20 cellular contexts compared by ENCODE assay signal in the genomic region with DNA sequence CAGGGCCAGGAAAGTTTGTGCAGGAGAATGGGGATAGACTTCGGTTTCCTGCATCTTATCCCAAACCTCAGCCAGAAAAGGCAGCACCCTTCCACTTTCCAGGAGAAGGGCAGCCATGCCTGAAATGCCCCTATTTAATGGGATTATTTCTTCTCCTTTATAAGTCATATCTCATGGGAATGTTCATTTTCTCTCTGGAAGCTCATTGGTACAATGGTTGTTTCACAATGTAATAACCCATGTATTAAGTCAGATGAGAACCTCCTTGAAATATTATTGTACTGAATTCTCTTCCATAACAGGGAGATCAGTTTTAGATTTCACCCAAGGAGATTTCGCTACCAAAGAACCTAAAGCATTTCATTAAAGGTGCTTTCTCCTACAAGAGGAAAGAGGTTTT.
A peak's percentile ranks its signal among the peaks of the same experiment; 100 is the strongest.
DNase-seq lines count a peak whose midpoint lies in the region; ATAC-seq and TF ChIP-seq lines count a peak whose summit lies in the region.
"Had no signal": no experiment of that assay in that cellular context is flagged by ENCODE, and none has a peak within 500 bp of the region (broad histone marks: within the 10 kb centered on the region; RNA-seq: fewer than 3 reads in every experiment).

No MANE protein-coding gene starts in this region.

- ATAC-seq in RWPE2 (ENCODE audit: low read depth) (no peak), upper lobe of right lung (no peak), HG03108 (IDR thresholded peaks at IDR 0.05; ENCODE audit: unreplicated experiment) (no peak)
- ATAC-seq in stimulated activated memory B cell treated with anti-CD40 and anti-IgM and Interleukin-4, amounts not matched to agents 10 μg/mL and 1 μg/mL and 100 μg/mL, for 72 hours = no peak
- ATAC-seq: left colon; stimulated activated naive CD8-positive, alpha-beta T cell treated with anti-CD3 and anti-CD28 coated beads, Interleukin-15, Interleukin-2, amounts not matched to agents 100 U/mL and 50 U/mL, for 24 hours had no signal

- H3K9me3 ChIP-seq in RWPE2 (ENCODE audit: severe bottlenecking) (no peaks in the 10 kb centered on the region), upper lobe of right lung (no peaks in the 10 kb centered on the region)
- H3K9me3 ChIP-seq: Caco-2, HAP-1 had no signal

- H3K27ac ChIP-seq in RWPE2 (ENCODE audit: poor library complexity, severe bottlenecking) (peak overlapping the region; percentile 43), rectal smooth muscle tissue (ENCODE audit: low read depth, low read length) (peak overlapping the region; percentile 80), upper lobe of right lung (no peak overlapping the region)

- TF ChIP-seq CTCF in RWPE2 (IDR thresholded peaks at IDR 0.05; ENCODE audit: poor library complexity, severe bottlenecking) (no peak), upper lobe of right lung (IDR thresholded peaks at IDR 0.05) (no peak)

- H3K4me3 Mint-ChIP-seq in activated T-helper 2 cell treated with anti-CD3 and anti-CD28 coated beads, Interferon-gamma antibody, Interleukin-2, Interleukin-4, amounts not matched to agents 10 μg/mL and 5 μg/mL and 100 μg/mL, durations not matched to agents 14 hours and 24 hours and 36 hours (ENCODE audit: low read depth) = no peak overlapping the region
- no peak overlapping the region for H3K4me3 Mint-ChIP-seq in stimulated activated memory B cell treated with anti-CD40 and anti-IgM and Interleukin-4, amounts not matched to agents 10 μg/mL and 1 μg/mL and 100 μg/mL, for 72 hours
- H3K4me3 Mint-ChIP-seq: CD14-positive monocyte, nephron progenitor cell had no signal

- H3K9me3 Mint-ChIP-seq in activated T-helper 2 cell treated with anti-CD3 and anti-CD28 coated beads, Interferon-gamma antibody, Interleukin-2, Interleukin-4, amounts not matched to agents 10 μg/mL and 5 μg/mL and 100 μg/mL, durations not matched to agents 14 hours and 24 hours and 36 hours = no peaks in the 10 kb centered on the region
- H3K9me3 Mint-ChIP-seq in stimulated activated memory B cell treated with anti-CD40 and anti-IgM and Interleukin-4, amounts not matched to agents 10 μg/mL and 1 μg/mL and 100 μg/mL, for 72 hours = peaks cover 5% of the 10 kb centered on the region

- H3K27ac Mint-ChIP-seq in activated T-helper 2 cell treated with anti-CD3 and anti-CD28 coated beads, Interferon-gamma antibody, Interleukin-2, Interleukin-4, amounts not matched to agents 10 μg/mL and 5 μg/mL and 100 μg/mL, durations not matched to agents 14 hours and 24 hours and 36 hours = no peak overlapping the region
- H3K27ac Mint-ChIP-seq in stimulated activated memory B cell treated with anti-CD40 and anti-IgM and Interleukin-4, amounts not matched to agents 10 μg/mL and 1 μg/mL and 100 μg/mL, for 72 hours = no peak overlapping the region
- H3K27ac Mint-ChIP-seq: nephron progenitor cell had no signal

- H3K27me3 ChIP-seq in RWPE2 (ENCODE audit: insufficient read depth, poor library complexity, severe bottlenecking) (no peaks in the 10 kb centered on the region), rectal smooth muscle tissue (ENCODE audit: control insufficient read depth, insufficient read depth, low read length) (no peaks in the 10 kb centered on the region), upper lobe of right lung (no peaks in the 10 kb centered on the region)

- intact Hi-C loops in upper lobe of right lung (cut with DNase I) = no loop called here
- intact Hi-C loops in activated T-helper 2 cell treated with anti-CD3 and anti-CD28 coated beads, Interferon-gamma antibody, Interleukin-2, Interleukin-4, amounts not matched to agents 10 μg/mL and 5 μg/mL and 100 μg/mL, durations not matched to agents 14 hours and 24 hours and 36 hours (cut with micrococcal nuclease) = no loop called here

- no peaks in the 10 kb centered on the region for H3K27me3 Mint-ChIP-seq in activated T-helper 2 cell treated with anti-CD3 and anti-CD28 coated beads, Interferon-gamma antibody, Interleukin-2, Interleukin-4, amounts not matched to agents 10 μg/mL and 5 μg/mL and 100 μg/mL, durations not matched to agents 14 hours and 24 hours and 36 hours (ENCODE audit: low read depth)
- H3K27me3 Mint-ChIP-seq in stimulated activated memory B cell treated with anti-CD40 and anti-IgM and Interleukin-4, amounts not matched to agents 10 μg/mL and 1 μg/mL and 100 μg/mL, for 72 hours = no peaks in the 10 kb centered on the region

- H3K4me1 Mint-ChIP-seq in activated T-helper 2 cell treated with anti-CD3 and anti-CD28 coated beads, Interferon-gamma antibody, Interleukin-2, Interleukin-4, amounts not matched to agents 10 μg/mL and 5 μg/mL and 100 μg/mL, durations not matched to agents 14 hours and 24 hours and 36 hours (ENCODE audit: low read depth) = no peaks in the 10 kb centered on the region
- no peaks in the 10 kb centered on the region for H3K4me1 Mint-ChIP-seq in stimulated activated memory B cell treated with anti-CD40 and anti-IgM and Interleukin-4, amounts not matched to agents 10 μg/mL and 1 μg/mL and 100 μg/mL, for 72 hours

- no peaks in the 10 kb centered on the region for H3K36me3 Mint-ChIP-seq in activated T-helper 2 cell treated with anti-CD3 and anti-CD28 coated beads, Interferon-gamma antibody, Interleukin-2, Interleukin-4, amounts not matched to agents 10 μg/mL and 5 μg/mL and 100 μg/mL, durations not matched to agents 14 hours and 24 hours and 36 hours (ENCODE audit: low read depth)
- peaks cover 5% of the 10 kb centered on the region for H3K36me3 Mint-ChIP-seq in stimulated activated memory B cell treated with anti-CD40 and anti-IgM and Interleukin-4, amounts not matched to agents 10 μg/mL and 1 μg/mL and 100 μg/mL, for 72 hours
- H3K36me3 Mint-ChIP-seq: CD14-positive monocyte had no signal

- no peak for DNase-seq in RWPE2 (ENCODE audit: low spot score)
- peak; percentile 55 for DNase-seq in fibroblast of gingiva (ENCODE audit: low read depth)
- no peak for DNase-seq in upper lobe of right lung
- DNase-seq in activated T-helper 2 cell treated with anti-CD3 and anti-CD28 coated beads, Interferon-gamma antibody, Interleukin-2, Interleukin-4, amounts not matched to agents 10 μg/mL and 5 μg/mL and 100 μg/mL, durations not matched to agents 14 hours and 24 hours and 36 hours (ENCODE audit: low spot score) = no peak
- DNase-seq: activated CD4-positive, alpha-beta T cell treated with anti-CD3 and anti-CD28 coated beads, Interleukin-2, amount 50 U/mL, for 4 hours; activated T-cell treated with anti-CD3 and anti-CD28 coated beads, Interleukin-2, amount 50 U/mL, for 48 hours; Caco-2; glutamatergic neuron; left colon; NCI-H146; nephron progenitor cell; stimulated activated CD4-positive, alpha-beta T cell treated with anti-CD3 and anti-CD28 coated beads, Interleukin-1b, Interleukin-23, amount 100 ng/mL, for 48 hours; stimulated activated naive CD8-positive, alpha-beta T cell treated with anti-CD3 and anti-CD28 coated beads, Interleukin-15, Interleukin-2, amounts not matched to agents 100 U/mL and 50 U/mL, for 24 hours; T-helper 2 cell had no signal

- H3K36me3 ChIP-seq in RWPE2 (ENCODE audit: low read depth) (no peaks in the 10 kb centered on the region), rectal smooth muscle tissue (ENCODE audit: control insufficient read depth, insufficient read depth, low read length) (no peaks in the 10 kb centered on the region), upper lobe of right lung (no peaks in the 10 kb centered on the region)
- H3K36me3 ChIP-seq: HAP-1 had no signal

- H3K4me1 ChIP-seq in RWPE2 (ENCODE audit: insufficient read depth, poor library complexity, severe bottlenecking) (peaks cover 17% of the 10 kb centered on the region), rectal smooth muscle tissue (ENCODE audit: control insufficient read depth, insufficient read depth, low read length) (peaks cover 25% of the 10 kb centered on the region), upper lobe of right lung (no peaks in the 10 kb centered on the region)
- H3K4me1 ChIP-seq: HAP-1 had no signal

- H3K4me3 ChIP-seq in RWPE2 (ENCODE audit: severe bottlenecking) = no peak overlapping the region
- H3K4me3 ChIP-seq in rectal smooth muscle tissue (ENCODE audit: low read length) = no peak overlapping the region
- H3K4me3 ChIP-seq in upper lobe of right lung = no peak overlapping the region
- H3K4me3 ChIP-seq: HAP-1, smooth muscle cell had no signal

- H3K9ac ChIP-seq in rectal smooth muscle tissue (ENCODE audit: low read length) = no peak overlapping the region
